23 cellular contexts compared by ENCODE assay signal in the genomic region with DNA sequence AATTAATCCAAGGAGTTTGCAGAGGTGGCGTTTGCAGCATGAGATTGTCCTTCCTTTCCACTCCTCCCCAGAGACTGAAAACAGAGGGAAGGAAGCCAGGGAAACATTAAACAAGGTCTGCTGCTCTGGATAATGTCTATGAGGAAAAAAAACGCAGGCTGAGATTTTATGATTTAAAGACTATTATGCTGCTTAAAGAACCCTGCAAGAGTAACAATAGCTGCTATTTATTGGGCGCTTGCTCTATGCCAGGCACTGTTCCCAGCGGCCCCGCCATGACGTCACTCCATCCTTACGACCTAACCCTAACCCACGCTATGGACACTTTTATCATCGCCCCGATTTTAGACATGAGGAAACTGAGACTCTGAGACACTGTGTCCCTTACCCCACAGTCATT.
DNase-seq lines count a peak whose midpoint lies in the region; ATAC-seq and TF ChIP-seq lines count a peak whose summit lies in the region.
"Had no signal": no experiment of that assay in that cellular context is flagged by ENCODE, and none has a peak within 500 bp of the region (broad histone marks: within the 10 kb centered on the region; RNA-seq: fewer than 3 reads in every experiment).

No MANE protein-coding gene starts in this region.

- peak; percentile 32 for TF ChIP-seq EP300 in transverse colon (IDR thresholded peaks at IDR 0.05; ENCODE audit: low read depth)

- no peak for TF ChIP-seq POLR2A in transverse colon (IDR thresholded peaks at IDR 0.05)

- H3K27ac ChIP-seq in GM23338 (ENCODE audit: low read depth) = no peak overlapping the region
- peak overlapping the region in 2 of 4 donors; percentile 35 to 43 for H3K27ac ChIP-seq in transverse colon
- H3K27ac ChIP-seq: body of pancreas, lower lobe of right lung, upper lobe of right lung, VCaP had no signal

- no peak overlapping the region for H3K4me3 ChIP-seq in GM23338
- no peak overlapping the region for H3K4me3 ChIP-seq in transverse colon
- H3K4me3 ChIP-seq in mucosa of descending colon = no peak overlapping the region
- H3K4me3 ChIP-seq: body of pancreas, GM12878, lower lobe of right lung, upper lobe of right lung had no signal

- no peaks in the 10 kb centered on the region for H3K9me3 ChIP-seq in transverse colon
- no peaks in the 10 kb centered on the region for H3K9me3 ChIP-seq in mucosa of descending colon
- H3K9me3 ChIP-seq: body of pancreas, lower lobe of right lung, upper lobe of right lung had no signal

- no peaks in the 10 kb centered on the region for H3K36me3 ChIP-seq in GM23338 (ENCODE audit: insufficient read depth)
- no peaks in the 10 kb centered on the region for H3K36me3 ChIP-seq in transverse colon
- H3K36me3 ChIP-seq in mucosa of descending colon (ENCODE audit: low read depth) = no peaks in the 10 kb centered on the region
- H3K36me3 ChIP-seq: lower lobe of right lung, upper lobe of right lung had no signal

- no peaks in the 10 kb centered on the region for H3K27me3 ChIP-seq in GM23338 (ENCODE audit: insufficient read depth)
- no peaks in the 10 kb centered on the region for H3K27me3 ChIP-seq in transverse colon
- H3K27me3 ChIP-seq: body of pancreas, upper lobe of right lung had no signal

- no peak overlapping the region for H3K4me2 ChIP-seq in GM23338

- no peaks in the 10 kb centered on the region for H4K20me1 ChIP-seq in GM23338 (replicated peaks; ENCODE audit: insufficient read depth)

- intact Hi-C loops in transverse colon (cut with DNase I; ENCODE audit: low total_unique reads) (no loop called here), mucosa of descending colon (cut with DNase I, micrococcal nuclease) (no loop called here)

- H3K27ac Mint-ChIP-seq in activated naive CD8-positive, alpha-beta T cell = no peak overlapping the region
- H3K27ac Mint-ChIP-seq in activated naive CD8-positive, alpha-beta T cell treated with anti-CD3 and anti-CD28 coated beads, Interleukin-2, amount 50 U/mL, for 24 hours = no peak overlapping the region
- no peak overlapping the region for H3K27ac Mint-ChIP-seq in GM23338

- peak overlapping the region; percentile 30 for H3K4me3 Mint-ChIP-seq in activated naive CD8-positive, alpha-beta T cell
- no peak overlapping the region for H3K4me3 Mint-ChIP-seq in activated naive CD8-positive, alpha-beta T cell treated with anti-CD3 and anti-CD28 coated beads, Interleukin-2, amount 50 U/mL, for 24 hours
- H3K4me3 Mint-ChIP-seq in GM23338 = no peak overlapping the region

- WGBS in transverse colon (ENCODE audit: low coverage in 1 of 2), 2 donors = 16 to 23% methylated on average over 9 to 10 of the region's 10 CpGs

- H2AFZ ChIP-seq in GM23338 = peak overlapping the region; percentile 59; the same call in 1 of the 2 replicates

- H3K27me3 Mint-ChIP-seq in activated naive CD8-positive, alpha-beta T cell = no peaks in the 10 kb centered on the region
- H3K27me3 Mint-ChIP-seq in activated naive CD8-positive, alpha-beta T cell treated with anti-CD3 and anti-CD28 coated beads, Interleukin-2, amount 50 U/mL, for 24 hours = no peaks in the 10 kb centered on the region
- H3K27me3 Mint-ChIP-seq in GM23338 (ENCODE audit: insufficient read depth, low read depth, poor library complexity) = peaks cover under 1% of the 10 kb centered on the region

- 0 out of 2 replicates have a peak, but pooled peaks cover 4% of the 10 kb centered on the region for H3K9me2 ChIP-seq in GM23338 (ENCODE audit: insufficient read depth)

- in situ Hi-C loops in transverse colon (cut with MboI; ENCODE audit: low pct_ligation_motif_present in 1 of 4, low pct_unique_long_range_greater_than_20kb in 1 of 4, low sequenced_read_pairs in 3 of 4) = no loop called here

- peaks cover 47% of the 10 kb centered on the region for H3K4me1 Mint-ChIP-seq in activated naive CD8-positive, alpha-beta T cell (ENCODE audit: low read depth)
- peaks cover 51% of the 10 kb centered on the region for H3K4me1 Mint-ChIP-seq in activated naive CD8-positive, alpha-beta T cell treated with anti-CD3 and anti-CD28 coated beads, Interleukin-2, amount 50 U/mL, for 24 hours
- peaks cover 5% of the 10 kb centered on the region for H3K4me1 Mint-ChIP-seq in GM23338

- H3K4me1 ChIP-seq in GM23338 (ENCODE audit: insufficient read depth) (no peaks in the 10 kb centered on the region), transverse colon (peaks cover 4 to 33% (median 15%) of the 10 kb centered on the region in 4 donors), mucosa of descending colon (ENCODE audit: low read depth) (peaks cover 6% of the 10 kb centered on the region)

- TF ChIP-seq CTCF in GM23338 (conservative IDR thresholded peaks at IDR 0.05; ENCODE audit: low read depth in 2 of 2) (no peak), transverse colon (IDR thresholded peaks at IDR 0.05) (no peak), mucosa of descending colon (IDR thresholded peaks at IDR 0.05) (no peak)

- no peaks in the 10 kb centered on the region for H3K79me2 ChIP-seq in GM23338 (replicated peaks; ENCODE audit: insufficient read depth)

- DNase-seq in activated naive CD8-positive, alpha-beta T cell treated with anti-CD3 and anti-CD28 coated beads, Interleukin-2, amount 50 U/mL, for 24 hours = no peak
- DNase-seq in GM23338 (ENCODE audit: low spot score) = no peak
- peak; percentile 42 for DNase-seq in islet precursor cell
- no peak for DNase-seq in transverse colon
- no peak for DNase-seq in mucosa of descending colon
- no peak for DNase-seq in activated CD8-positive, alpha-beta memory T cell treated with anti-CD3 and anti-CD28 coated beads for 24 hours
- DNase-seq in NCI-H1105 treated with DMSO at 0.1 percent for 48 hours (lab: John Stamatoyannopoulos, UW) = no peak
- DNase-seq: ACHN; activated effector memory CD4-positive, alpha-beta T cell treated with Interleukin-2 at 50 U/mL for 16 hours; body of pancreas; DMS79 treated with DMSO at 0.1 percent for 48 hours; KBM-7; lower lobe of right lung; MV-4-11; NCI-H187; NCI-H82; occipital lobe; OCI-M1; SHP77; upper lobe of right lung had no signal

- H3K9me3 Mint-ChIP-seq in activated naive CD8-positive, alpha-beta T cell (ENCODE audit: low read depth) = no peaks in the 10 kb centered on the region
- no peaks in the 10 kb centered on the region for H3K9me3 Mint-ChIP-seq in activated naive CD8-positive, alpha-beta T cell treated with anti-CD3 and anti-CD28 coated beads, Interleukin-2, amount 50 U/mL, for 24 hours
- H3K9me3 Mint-ChIP-seq in GM23338 = no peaks in the 10 kb centered on the region

- ATAC-seq in activated naive CD8-positive, alpha-beta T cell treated with anti-CD3 and anti-CD28 coated beads, Interleukin-2, amount 50 U/mL, for 24 hours = no peak
- ATAC-seq in GM23338 (no peak), mucosa of descending colon (no peak)
- ATAC-seq: body of pancreas, lower lobe of right lung, upper lobe of right lung had no signal

- peaks cover 2% of the 10 kb centered on the region for H3K36me3 Mint-ChIP-seq in activated naive CD8-positive, alpha-beta T cell
- H3K36me3 Mint-ChIP-seq in activated naive CD8-positive, alpha-beta T cell treated with anti-CD3 and anti-CD28 coated beads, Interleukin-2, amount 50 U/mL, for 24 hours (ENCODE audit: low read depth) = no peaks in the 10 kb centered on the region
- no peaks in the 10 kb centered on the region for H3K36me3 Mint-ChIP-seq in GM23338 (ENCODE audit: low read depth)

- H3F3A ChIP-seq in GM23338 (replicated peaks; ENCODE audit: low read depth) = no peaks in the 10 kb centered on the region

TF ChIP-seq in GM23338, 12 proteins besides CTCF, POLR2A, EP300 and RAD21 (continues in another document):
- TF ChIP-seq JUNB (IDR thresholded peaks at IDR 0.05; ENCODE audit: unreplicated experiment) = no peak
- no peak for TF ChIP-seq EZH2phosphoT487 (IDR thresholded peaks at IDR 0.05; ENCODE audit: unreplicated experiment)
- TF ChIP-seq STAT1 (IDR thresholded peaks at IDR 0.05; ENCODE audit: unreplicated experiment) = no peak
- TF ChIP-seq POLR2AphosphoS5 (IDR thresholded peaks at IDR 0.05; ENCODE audit: low read depth) = no peak
- TF ChIP-seq ZNF114 (CRISPR knock-in tag; IDR thresholded peaks at IDR 0.05) = no peak
